In the genomic region with DNA sequence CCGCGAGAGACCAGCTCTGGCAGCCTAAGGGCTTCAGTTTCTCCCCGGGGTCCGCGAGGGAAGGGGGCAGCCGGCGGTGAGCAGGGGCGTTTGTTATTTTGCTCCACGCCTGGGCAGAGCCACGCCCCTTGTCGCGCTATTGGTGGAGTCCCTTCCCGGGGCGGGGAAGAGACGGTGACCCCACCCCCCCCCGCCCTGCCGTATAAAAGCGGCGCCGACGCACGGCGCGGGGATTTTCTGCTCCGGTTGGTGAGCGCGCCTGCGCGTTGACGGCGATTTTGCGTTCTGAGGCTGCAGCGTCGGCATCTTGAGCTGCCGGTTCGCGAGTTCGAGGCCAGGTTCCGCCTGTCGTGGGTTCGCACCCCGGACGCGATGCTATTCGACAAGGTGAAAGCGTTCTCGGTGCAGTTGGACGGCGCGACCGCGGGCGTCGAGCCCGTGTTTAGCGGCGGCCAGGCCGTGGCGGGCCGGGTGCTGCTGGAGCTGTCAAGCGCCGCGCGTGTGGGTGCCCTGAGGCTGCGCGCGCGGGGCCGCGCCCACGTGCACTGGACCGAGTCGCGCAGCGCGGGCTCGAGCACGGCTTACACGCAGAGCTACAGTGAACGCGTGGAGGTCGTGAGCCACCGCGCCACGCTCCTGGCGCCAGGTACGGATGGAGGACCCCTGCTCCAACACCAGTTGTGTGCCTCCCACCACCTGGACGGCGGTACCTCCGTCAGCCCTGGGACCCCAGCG, we compare ENCODE assay signal across 8 cellular contexts. TPM values are rescaled to one million over a fixed set of nuclear protein-coding genes. Genes with fewer than 3 reads are reported as not detected.
DNase-seq lines count a peak whose midpoint lies in the region; ATAC-seq, FAIRE-seq and TF ChIP-seq lines count a peak whose summit lies in the region.

A gene (plus strand): TSS at position 232 of the 735 bp plus-strand sequence. CDS start 141 bp downstream, at position 373.

- POLR2A ChIA-PET in RWPE1 (lab: Yijun Ruan, JAX; ENCODE audit: low non-redundant PET): interaction anchor here (1.0 kb wide), 1 partner anchor 45 kb away, joined by 3 read pairs; no protein-coding TSS in a partner anchor

- FAIRE-seq in GM18507 (lab: Jason Lieb, UNC): peak; percentile 92
- FAIRE-seq in HTR-8/SVneo (lab: Jason Lieb, UNC): peak; percentile 93

- CTCF ChIA-PET in RWPE1 (lab: Yijun Ruan, JAX): interaction anchor here (0.6 to 1.6 kb wide), 7 partner anchors 13 to 146 kb away, joined by 3 to 13 read pairs (median 4); no protein-coding TSS in a partner anchor

- H3K27me3 ChIP-seq in foreskin keratinocyte: no peaks in the 10 kb centered on the region

- H3K27ac Mint-ChIP-seq in neural crest cell (ENCODE audit: unreplicated experiment): no peak within 1 kb of the TSS
- H3K27ac Mint-ChIP-seq in stimulated activated naive CD8-positive, alpha-beta T cell treated with anti-CD3 and anti-CD28 coated beads, Interleukin-15, Interleukin-2, amounts not matched to agents 100 ng/mL and 50 ng/mL, for 24 hours: peak within 1 kb of the TSS; percentile 91

- peak within 1 kb of the TSS; percentile 81 for H3K4me3 Mint-ChIP-seq in neural crest cell
- peak within 1 kb of the TSS; percentile 87 for H3K4me3 Mint-ChIP-seq in stimulated activated naive CD8-positive, alpha-beta T cell treated with anti-CD3 and anti-CD28 coated beads, Interleukin-15, Interleukin-2, amounts not matched to agents 100 ng/mL and 50 ng/mL, for 24 hours

- no peaks in the 10 kb centered on the region for H3K4me1 ChIP-seq in foreskin keratinocyte

- peaks cover 10% of the 10 kb centered on the region for H3K4me1 Mint-ChIP-seq in neural crest cell
- H3K4me1 Mint-ChIP-seq in stimulated activated naive CD8-positive, alpha-beta T cell treated with anti-CD3 and anti-CD28 coated beads, Interleukin-15, Interleukin-2, amounts not matched to agents 100 ng/mL and 50 ng/mL, for 24 hours (ENCODE audit: low read depth): peaks cover 39% of the 10 kb centered on the region

- peak; percentile 66 for ATAC-seq in foreskin keratinocyte

- peaks cover 2% of the 10 kb centered on the region for H3K36me3 Mint-ChIP-seq in neural crest cell (ENCODE audit: low read depth)
- H3K36me3 Mint-ChIP-seq in stimulated activated naive CD8-positive, alpha-beta T cell treated with anti-CD3 and anti-CD28 coated beads, Interleukin-15, Interleukin-2, amounts not matched to agents 100 ng/mL and 50 ng/mL, for 24 hours (ENCODE audit: low read depth): peaks cover 24% of the 10 kb centered on the region

- DNase-seq in GM18507 (ENCODE audit: extremely low spot score, insufficient read length, low read depth): peak; percentile 93
- DNase-seq in HTR-8/SVneo (ENCODE audit: insufficient read length, low spot score): peak; percentile 97
- DNase-seq in RWPE1 (ENCODE audit: low spot score): peak; percentile 98
- DNase-seq in activated naive CD4-positive, alpha-beta T cell (lab: John Stamatoyannopoulos, UW): peak; percentile 80 to 92 (median 88)
- peak; percentile 57 to 79 for DNase-seq in foreskin keratinocyte
- peak; percentile 82 for DNase-seq in neural crest cell (ENCODE audit: low read depth, low spot score)
- DNase-seq in NCI-H510A (lab: John Stamatoyannopoulos, UW): no peak

- H3K27me3 Mint-ChIP-seq in neural crest cell (ENCODE audit: low read depth): peaks cover 19% of the 10 kb centered on the region
- H3K27me3 Mint-ChIP-seq in stimulated activated naive CD8-positive, alpha-beta T cell treated with anti-CD3 and anti-CD28 coated beads, Interleukin-15, Interleukin-2, amounts not matched to agents 100 ng/mL and 50 ng/mL, for 24 hours: no peaks in the 10 kb centered on the region

- TF ChIP-seq CTCF in RWPE1 (conservative IDR thresholded peaks at IDR 0.05; ENCODE audit: low read depth) (no peak), foreskin keratinocyte (conservative IDR thresholded peaks at IDR 0.05) (no peak), neural crest cell (conservative IDR thresholded peaks at IDR 0.05) (no peak)

- H3K27ac ChIP-seq in RWPE1 (peak within 1 kb of the TSS; percentile 78), foreskin keratinocyte (no peak within 1 kb of the TSS)

- H3K9me3 Mint-ChIP-seq in neural crest cell: no peaks in the 10 kb centered on the region
- no peaks in the 10 kb centered on the region for H3K9me3 Mint-ChIP-seq in stimulated activated naive CD8-positive, alpha-beta T cell treated with anti-CD3 and anti-CD28 coated beads, Interleukin-15, Interleukin-2, amounts not matched to agents 100 ng/mL and 50 ng/mL, for 24 hours

RNA-seq across cellular contexts. Expression of the gene that starts here (rescaled TPM):
- total RNA-seq in foreskin keratinocyte (3.8 and 4.7 TPM in 2 replicates), neural crest cell (0.56 and 1.2 TPM in 2 replicates)
- 4.6 and 4.7 TPM in 2 replicates for polyA plus RNA-seq in foreskin keratinocyte
